In genomic region chr7:6128205-6128604, GRCh38 we compare ENCODE assay signal across 17 cellular contexts.
"Had no signal": no experiment of that assay in that cellular context is flagged by ENCODE, and none has a peak within 500 bp of the region (broad histone marks: within the 10 kb centered on the region; RNA-seq: fewer than 3 reads in every experiment).

No MANE protein-coding gene starts in this region.

- DNase-seq: activated CD4-positive, alpha-beta T cell treated with anti-CD3 and anti-CD28 coated beads, Interleukin-2, amount 10 ng/mL, durations not matched to agents 7 days and 5 days; activated effector memory CD4-positive, alpha-beta T cell treated with anti-CD3 and anti-CD28 coated beads, Interleukin-2, amount 50 U/mL, for 16 hours; amygdala; effector memory CD4-positive, alpha-beta T cell; gastrocnemius medialis; islet precursor cell; midbrain; pancreas; stimulated activated CD4-positive, alpha-beta T cell treated with anti-CD3 and anti-CD28 coated beads, Interleukin-1b, Interleukin-23, amount 100 ng/mL, for 48 hours; SW 1271; tibial artery had no signal

- H3K4me1 Mint-ChIP-seq: neural progenitor cell had no signal

- H3K4me3 ChIP-seq: gastrocnemius medialis, neural progenitor cell, pancreas, tibial artery, vagina had no signal

- H3K9me3 Mint-ChIP-seq: activated CD4-positive, alpha-beta T cell treated with anti-CD3 and anti-CD28 coated beads, Interleukin-2, amount 10 ng/mL, durations not matched to agents 7 days and 5 days; dendritic cell treated with granulocyte-macrophage colony-stimulating factor and Interleukin-4, amounts not matched to agents 40 ng/mL and 50 ng/mL, for 4 days; T-helper 2 cell treated with Interferon-gamma antibody and Interleukin-4, amounts not matched to agents 5 μg/mL and 100 μg/mL, for 36 hours had no signal

- FAIRE-seq: pancreas had no signal

- H3K27me3 ChIP-seq: gastrocnemius medialis, neural progenitor cell, pancreas, tibial artery, vagina had no signal

- H3K27ac ChIP-seq: epithelial cell of prostate, gastrocnemius medialis, neural progenitor cell, pancreas, tibial artery, vagina had no signal

- H3K27ac Mint-ChIP-seq: activated CD4-positive, alpha-beta T cell treated with anti-CD3 and anti-CD28 coated beads, Interleukin-2, amount 10 ng/mL, durations not matched to agents 7 days and 5 days; activated naive CD8-positive, alpha-beta T cell; dendritic cell treated with granulocyte-macrophage colony-stimulating factor and Interleukin-4, amounts not matched to agents 40 ng/mL and 50 ng/mL, for 4 days; neural progenitor cell; T-helper 2 cell treated with Interferon-gamma antibody and Interleukin-4, amounts not matched to agents 5 μg/mL and 100 μg/mL, for 36 hours had no signal

- ATAC-seq: gastrocnemius medialis, pancreas had no signal

- H3K9me3 ChIP-seq: gastrocnemius medialis, pancreas, tibial artery, vagina had no signal

- H3K4me3 Mint-ChIP-seq: activated CD4-positive, alpha-beta T cell treated with anti-CD3 and anti-CD28 coated beads, Interleukin-2, amount 10 ng/mL, durations not matched to agents 7 days and 5 days; activated naive CD8-positive, alpha-beta T cell; dendritic cell treated with granulocyte-macrophage colony-stimulating factor and Interleukin-4, amounts not matched to agents 40 ng/mL and 50 ng/mL, for 4 days; neural progenitor cell; T-helper 2 cell treated with Interferon-gamma antibody and Interleukin-4, amounts not matched to agents 5 μg/mL and 100 μg/mL, for 36 hours had no signal

- H3K4me1 ChIP-seq: gastrocnemius medialis, neural progenitor cell, pancreas, tibial artery, vagina had no signal

- H3K27me3 Mint-ChIP-seq: activated CD4-positive, alpha-beta T cell treated with anti-CD3 and anti-CD28 coated beads, Interleukin-2, amount 10 ng/mL, durations not matched to agents 7 days and 5 days; activated naive CD8-positive, alpha-beta T cell; dendritic cell treated with granulocyte-macrophage colony-stimulating factor and Interleukin-4, amounts not matched to agents 40 ng/mL and 50 ng/mL, for 4 days had no signal
